20 cellular contexts compared by ENCODE assay signal in genomic region chr11:111627591-111627990, GRCh38. TPM values are rescaled to one million over a fixed set of nuclear protein-coding genes. Genes with fewer than 3 reads are reported as not detected.
A peak's percentile ranks its signal among the peaks of the same experiment; 100 is the strongest.
DNase-seq lines count a peak whose midpoint lies in the region; ATAC-seq and TF ChIP-seq lines count a peak whose summit lies in the region.
"Had no signal": no experiment of that assay in that cellular context is flagged by ENCODE, and none has a peak within 500 bp of the region (broad histone marks: within the 10 kb centered on the region; RNA-seq: fewer than 3 reads in every experiment).

No MANE protein-coding gene starts in this region.

- no peak overlapping the region for H3K27ac ChIP-seq in right atrium auricular region
- H3K27ac ChIP-seq in right lobe of liver, result peak overlapping the region in 2 of 3 donors; percentile 75 to 77
- H3K27ac ChIP-seq in Peyer's patch, result no peak overlapping the region
- no peak overlapping the region for H3K27ac ChIP-seq in mesendoderm (ENCODE audit: low read depth, low read length)
- H3K27ac ChIP-seq: GM23248, HL-60, KMS-11 had no signal

- no peaks in the 10 kb centered on the region for H3K4me1 Mint-ChIP-seq in stimulated activated memory B cell treated with anti-CD40 and anti-IgM and Interleukin-4, amounts not matched to agents 10 μg/mL and 1 μg/mL and 100 μg/mL, for 72 hours

- 31% methylated on average over 1 of the region's 1 CpG for WGBS in right lobe of liver (ENCODE audit: insufficient coverage, low coverage, low lambda C conversion rate, missing lambda C conversion rate)
- WGBS in mesendoderm (ENCODE audit: extremely low coverage, insufficient coverage, low lambda C conversion rate), result no CpG with 5 or more reads among the region's 1 CpG

- intact Hi-C loops in left ventricle myocardium superior (cut with micrococcal nuclease), result no loop called here
- intact Hi-C loops in right lobe of liver (cut with DNase I), result no loop called here

- H3K56ac ChIP-seq in mesendoderm (ENCODE audit: low read length), result no peak overlapping the region

- no peak overlapping the region for H3K23ac ChIP-seq in mesendoderm (ENCODE audit: low read length)

- no peak overlapping the region for H3K18ac ChIP-seq in mesendoderm (ENCODE audit: low read length)

- H3K4me3 ChIP-seq in right atrium auricular region, result no peak overlapping the region
- no peak overlapping the region for H3K4me3 ChIP-seq in fibroblast of mammary gland (ENCODE audit: control insufficient read depth, low read depth, low read length)
- H3K4me3 ChIP-seq in right lobe of liver, result peak overlapping the region in 2 of 3 donors; percentile 25 to 35
- peak overlapping the region in 2 of 4 donors; percentile 1 to 4 for H3K4me3 ChIP-seq in Peyer's patch
- no peak overlapping the region for H3K4me3 ChIP-seq in mesendoderm (ENCODE audit: low read length)
- H3K4me3 ChIP-seq: GM23248 had no signal

- H3K4me2 ChIP-seq in mesendoderm (ENCODE audit: low read length), result no peak overlapping the region
- H3K4me2 ChIP-seq: KMS-11 had no signal

- H4K8ac ChIP-seq in mesendoderm (ENCODE audit: low read depth, low read length), result no peak overlapping the region

- DNase-seq in left ventricle myocardium superior, result no peak
- no peak for DNase-seq in right atrium auricular region (ENCODE audit: low spot score)
- DNase-seq in fibroblast of mammary gland (ENCODE audit: low read depth), result peak; percentile 62
- DNase-seq in right lobe of liver, result no peak
- no peak for DNase-seq in Peyer's patch
- no peak for DNase-seq in mesendoderm
- DNase-seq: AML-193; CD4-positive, CD25-positive, alpha-beta regulatory T cell; DMS79 treated with DMSO at 0.1 percent for 48 hours; GM23248; MM.1S; NCI-H1105; NCI-H1694 treated with DMSO at 0.1 percent for 48 hours; NCI-H2171 treated with DMSO at 0.1 percent for 48 hours; NCI-H82; SHP77 had no signal

- no peaks in the 10 kb centered on the region for H3K9me3 ChIP-seq in right atrium auricular region
- no peaks in the 10 kb centered on the region for H3K9me3 ChIP-seq in right lobe of liver
- no peaks in the 10 kb centered on the region for H3K9me3 ChIP-seq in Peyer's patch

- H2BK5ac ChIP-seq in mesendoderm (ENCODE audit: low read length), result no peak overlapping the region

- H2AK5ac ChIP-seq in mesendoderm (ENCODE audit: low read length), result no peak overlapping the region

- no peak overlapping the region for H2BK120ac ChIP-seq in mesendoderm (ENCODE audit: low read depth, low read length)

- H3K27me3 ChIP-seq in right atrium auricular region (no peaks in the 10 kb centered on the region), right lobe of liver (no peaks in the 10 kb centered on the region), Peyer's patch (no peaks in the 10 kb centered on the region), mesendoderm (ENCODE audit: insufficient read depth, low read length, poor library complexity) (no peaks in the 10 kb centered on the region)

- no peaks in the 10 kb centered on the region for H3K27me3 Mint-ChIP-seq in stimulated activated memory B cell treated with anti-CD40 and anti-IgM and Interleukin-4, amounts not matched to agents 10 μg/mL and 1 μg/mL and 100 μg/mL, for 72 hours
- H3K27me3 Mint-ChIP-seq: CD4-positive, CD25-positive, alpha-beta regulatory T cell had no signal

- H3K9ac ChIP-seq in mesendoderm (ENCODE audit: low read length), result no peak overlapping the region
- H3K9ac ChIP-seq: GM23248, KMS-11 had no signal

- H3K79me1 ChIP-seq in mesendoderm (ENCODE audit: low read length), result no peaks in the 10 kb centered on the region

- H2BK15ac ChIP-seq in mesendoderm (replicated peaks; ENCODE audit: low read depth), result no peak overlapping the region

- H4K5ac ChIP-seq in mesendoderm (ENCODE audit: low read length), result no peak overlapping the region

- ATAC-seq in left ventricle myocardium superior, result peak; percentile 63
- ATAC-seq in right lobe of liver, result peak; percentile 33 to 59 (median 47)
- ATAC-seq in HG02870 (IDR thresholded peaks at IDR 0.05; ENCODE audit: unreplicated experiment), result no peak
- ATAC-seq in stimulated activated memory B cell treated with anti-CD40 and anti-IgM and Interleukin-4, amounts not matched to agents 10 μg/mL and 1 μg/mL and 100 μg/mL, for 72 hours, result no peak

- no peaks in the 10 kb centered on the region for H3K9me3 Mint-ChIP-seq in stimulated activated memory B cell treated with anti-CD40 and anti-IgM and Interleukin-4, amounts not matched to agents 10 μg/mL and 1 μg/mL and 100 μg/mL, for 72 hours

- TF ChIP-seq CTCF in right atrium auricular region (IDR thresholded peaks at IDR 0.05), result no peak
- TF ChIP-seq CTCF in fibroblast of mammary gland (conservative IDR thresholded peaks at IDR 0.05; ENCODE audit: control insufficient read depth, insufficient read depth, low read depth, low read length), result no peak
- no peak for TF ChIP-seq CTCF in right lobe of liver (IDR thresholded peaks at IDR 0.05)
- TF ChIP-seq CTCF in Peyer's patch (IDR thresholded peaks at IDR 0.05), result no peak

- TF ChIP-seq POLR2A in right lobe of liver (IDR thresholded peaks at IDR 0.05) (no peak), Peyer's patch (IDR thresholded peaks at IDR 0.05) (no peak)

- H3K36me3 Mint-ChIP-seq in stimulated activated memory B cell treated with anti-CD40 and anti-IgM and Interleukin-4, amounts not matched to agents 10 μg/mL and 1 μg/mL and 100 μg/mL, for 72 hours, result peaks cover 42% of the 10 kb centered on the region

- H3K4me3 Mint-ChIP-seq in stimulated activated memory B cell treated with anti-CD40 and anti-IgM and Interleukin-4, amounts not matched to agents 10 μg/mL and 1 μg/mL and 100 μg/mL, for 72 hours, result no peak overlapping the region
- H3K4me3 Mint-ChIP-seq: CD4-positive, CD25-positive, alpha-beta regulatory T cell had no signal

- no peak overlapping the region for H3K27ac Mint-ChIP-seq in stimulated activated memory B cell treated with anti-CD40 and anti-IgM and Interleukin-4, amounts not matched to agents 10 μg/mL and 1 μg/mL and 100 μg/mL, for 72 hours
- H3K27ac Mint-ChIP-seq: CD4-positive, CD25-positive, alpha-beta regulatory T cell had no signal

- H3K4me1 ChIP-seq in right atrium auricular region, result peaks cover 0 to 11% of the 10 kb centered on the region in 2 donors
- H3K4me1 ChIP-seq in right lobe of liver, result peaks cover 0 to 77% (median 24%) of the 10 kb centered on the region in 4 donors
- peaks cover 0 to 24% (median 0%) of the 10 kb centered on the region in 4 donors for H3K4me1 ChIP-seq in Peyer's patch
- H3K4me1 ChIP-seq in mesendoderm (ENCODE audit: control insufficient read depth, low read depth, low read length), result no peaks in the 10 kb centered on the region

- no peaks in the 10 kb centered on the region for H3K79me2 ChIP-seq in mesendoderm (ENCODE audit: control insufficient read depth, insufficient read depth, low read length)

- no peak overlapping the region for H3K4ac ChIP-seq in mesendoderm (ENCODE audit: low read depth, low read length)

- peaks cover 10% of the 10 kb centered on the region for H3K36me3 ChIP-seq in right atrium auricular region
- no peaks in the 10 kb centered on the region for H3K36me3 ChIP-seq in right lobe of liver
- H3K36me3 ChIP-seq in Peyer's patch, result no peaks in the 10 kb centered on the region
- H3K36me3 ChIP-seq in mesendoderm (ENCODE audit: control insufficient read depth, insufficient read depth, low read length), result no peaks in the 10 kb centered on the region

RNA-seq across cellular contexts. Expression of gene SIK2, which starts 25.3 kb away (rescaled TPM):
- 17.8 TPM for total RNA-seq in left ventricle myocardium superior
- total RNA-seq in right atrium auricular region, result 10 to 100 TPM; 23.5 to 28.0 TPM
- total RNA-seq in right lobe of liver, result 10 to 100 TPM; 15.4 to 39.5 (median 26.4) TPM
- 10 to 100 TPM; 12.4 to 16.3 (median 14.4) TPM for total RNA-seq in Peyer's patch
- 4.1 TPM for polyA plus RNA-seq in mesendoderm (2013, experiment 1 of 2)
- polyA plus RNA-seq in mesendoderm (2013, experiment 2 of 2), result 4.1 TPM

Comparison
In these comparisons a context has a peak if more than half of its experiments do, and no peak if none do; other contexts are left out.
1. ATAC-seq: peak in left ventricle myocardium superior (single experiment) and right lobe of liver (4 of 4); none in HG02870 (single experiment) and stimulated activated memory B cell treated with anti-CD40 and anti-IgM and Interleukin-4, amounts not matched to agents 10 μg/mL and 1 μg/mL and 100 μg/mL, for 72 hours (single experiment).
2. H3K27ac ChIP-seq: peak in right lobe of liver (2 of 3); none in right atrium auricular region (0 of 2), Peyer's patch (0 of 4) and mesendoderm (single experiment).
3. H3K4me3 ChIP-seq: peak in right lobe of liver (2 of 3); none in right atrium auricular region (0 of 2), fibroblast of mammary gland (single experiment) and mesendoderm (single experiment).